ENCODE assay signal across 8 cellular contexts in genomic region chr1:114152211-114153050, GRCh38. TPM values are rescaled to one million over a fixed set of nuclear protein-coding genes. Genes with fewer than 3 reads are reported as not detected.
DNase-seq lines count a peak whose midpoint lies in the region; ATAC-seq, FAIRE-seq and TF ChIP-seq lines count a peak whose summit lies in the region.

No MANE protein-coding gene starts in this region.

- TF ChIP-seq CTCF in AG04450 (IDR thresholded peaks at IDR 0.05; ENCODE audit: low read depth, low read length) = no peak
- no peak for TF ChIP-seq CTCF in astrocyte (IDR thresholded peaks at IDR 0.05; ENCODE audit: insufficient read depth, low read depth, low read length)

- H3K4me1 ChIP-seq in astrocyte (ENCODE audit: insufficient read depth, low read length) = peaks cover 24% of the 10 kb centered on the region
- H3K4me1 ChIP-seq in iPS-18a (ENCODE audit: control insufficient read depth, low read depth, low read length) = peaks cover 13% of the 10 kb centered on the region

- H2AFZ ChIP-seq in astrocyte (ENCODE audit: low read depth, low read length) = peak overlapping the region; percentile 52

- CTCF ChIA-PET in AG04450 (lab: Charles Lee) (interaction anchor here (1.3 kb wide), 1 partner anchor 172 kb away, joined by 3 read pairs; no protein-coding TSS in a partner anchor), HEK293T (lab: Yijun Ruan, JAX) (interaction anchor here (0.6 to 1.5 kb wide), 3 partner anchors 12 to 173 kb away, joined by 3 to 12 read pairs (median 3); partner anchors contain the start of gene OLFML3)

- peak overlapping the region; percentile 83 for H3K4me2 ChIP-seq in astrocyte (ENCODE audit: low read length)

- H3K36me3 ChIP-seq in astrocyte (ENCODE audit: insufficient read depth, low read length) (no peaks in the 10 kb centered on the region), iPS-18a (ENCODE audit: control insufficient read depth, low read depth, low read length) (peaks cover 13% of the 10 kb centered on the region)

- ATAC-seq in GM19395 (IDR thresholded peaks at IDR 0.05; ENCODE audit: unreplicated experiment) = no peak
- ATAC-seq in GM21447 (IDR thresholded peaks at IDR 0.05; ENCODE audit: unreplicated experiment) = no peak

- H3K9me3 ChIP-seq in AG04450 (ENCODE audit: control insufficient read depth, insufficient read depth, low read length) (peaks cover 8% of the 10 kb centered on the region; the same call in 1 of the 2 replicates), astrocyte (ENCODE audit: insufficient read depth, low read depth, low read length) (no peaks in the 10 kb centered on the region), iPS-18a (ENCODE audit: control insufficient read depth, low read depth, low read length) (no peaks in the 10 kb centered on the region)

- H3K27me3 Mint-ChIP-seq in astrocyte (ENCODE audit: low read depth, unreplicated experiment) = peaks cover 71% of the 10 kb centered on the region

- peaks cover 5% of the 10 kb centered on the region for H3K9me3 Mint-ChIP-seq in astrocyte (ENCODE audit: unreplicated experiment)

- peak overlapping the region; percentile 22; the same call in 1 of the 2 replicates for H3K4me3 ChIP-seq in AG04450 (ENCODE audit: low read depth, low read length)
- peak overlapping the region; percentile 39 for H3K4me3 ChIP-seq in astrocyte (ENCODE audit: insufficient read depth, low read depth, low read length)
- peak overlapping the region; percentile 78 for H3K4me3 ChIP-seq in iPS-18a (ENCODE audit: low read length)

- DNase-seq in AG04450 (ENCODE audit: low read depth, low spot score) (no peak), HEK293T (ENCODE audit: extremely low spot score) (peak; percentile 76), astrocyte (ENCODE audit: low read depth) (peak; percentile 13), HT-29 (ENCODE audit: low spot score) (no peak)
- DNase-seq in stimulated activated CD8-positive, alpha-beta memory T cell treated with anti-CD3 and anti-CD28 coated beads, Interleukin-4, amount 100 ng/mL, for 48 hours = peak; percentile 29

- H3K27ac Mint-ChIP-seq in astrocyte (ENCODE audit: unreplicated experiment) = no peak overlapping the region

- no peak overlapping the region for H3K4me3 Mint-ChIP-seq in astrocyte (ENCODE audit: unreplicated experiment)

- H3K9ac ChIP-seq in astrocyte (ENCODE audit: low read length) = no peak overlapping the region
- peak overlapping the region; percentile 76 for H3K9ac ChIP-seq in iPS-18a (ENCODE audit: low read length)

- H3K27ac ChIP-seq in AG04450 (ENCODE audit: low read depth, low read length) (no peak overlapping the region), astrocyte (ENCODE audit: low read depth, low read length) (no peak overlapping the region), iPS-18a (ENCODE audit: low read length) (no peak overlapping the region)

- no peaks in the 10 kb centered on the region for H4K20me1 ChIP-seq in astrocyte (ENCODE audit: insufficient read depth, low read length)

- no peaks in the 10 kb centered on the region for H3K79me2 ChIP-seq in astrocyte (ENCODE audit: insufficient read depth, low read length)

- FAIRE-seq in astrocyte (lab: Jason Lieb, UNC) = no peak

- H3K27me3 ChIP-seq in AG04450 (ENCODE audit: control insufficient read depth, insufficient read depth, low read length) (peaks cover 79% of the 10 kb centered on the region), astrocyte (ENCODE audit: insufficient read depth, low read length) (peaks cover 79% of the 10 kb centered on the region), iPS-18a (ENCODE audit: control insufficient read depth, insufficient read depth, low read length) (peaks cover 28% of the 10 kb centered on the region)

- H3K36me3 Mint-ChIP-seq in astrocyte (ENCODE audit: low read depth, unreplicated experiment) = peaks cover 2% of the 10 kb centered on the region

- POLR2A ChIA-PET in AG04450 (lab: Yijun Ruan, JAX) (no interaction called here), HEK293T (lab: Yijun Ruan, JAX) (no interaction called here)

- H3K4me1 Mint-ChIP-seq in astrocyte (ENCODE audit: low read depth, unreplicated experiment) = peaks cover 7% of the 10 kb centered on the region

TF ChIP-seq in HEK293T, 16 proteins besides CTCF, POLR2A, EP300 and RAD21:
- no peak for TF ChIP-seq SUZ12 (IDR thresholded peaks at IDR 0.05)
- TF ChIP-seq NFRKB (IDR thresholded peaks at IDR 0.05) = no peak
- TF ChIP-seq L3MBTL2 (conservative IDR thresholded peaks at IDR 0.05) = no peak
- TF ChIP-seq ZNF384 (IDR thresholded peaks at IDR 0.05) = no peak
- no peak for TF ChIP-seq PKNOX1 (IDR thresholded peaks at IDR 0.05)
- no peak for TF ChIP-seq CTBP1 (IDR thresholded peaks at IDR 0.05; ENCODE audit: borderline replicate concordance)
- no peak for TF ChIP-seq HDGF (IDR thresholded peaks at IDR 0.05; ENCODE audit: borderline replicate concordance)
- TF ChIP-seq TARDBP (IDR thresholded peaks at IDR 0.05) = no peak
- TF ChIP-seq BHLHE40 (IDR thresholded peaks at IDR 0.05; ENCODE audit: borderline replicate concordance) = no peak
- no peak for TF ChIP-seq FOXA1 (IDR thresholded peaks at IDR 0.05)
- TF ChIP-seq SP1 (IDR thresholded peaks at IDR 0.05) = no peak
- TF ChIP-seq FOXM1 (IDR thresholded peaks at IDR 0.05; ENCODE audit: borderline replicate concordance) = no peak
- no peak for TF ChIP-seq FOXK2 (IDR thresholded peaks at IDR 0.05)
- no peak for TF ChIP-seq LEF1 (IDR thresholded peaks at IDR 0.05; ENCODE audit: borderline replicate concordance)
- TF ChIP-seq ELF4 (IDR thresholded peaks at IDR 0.05) = no peak
- no peak for TF ChIP-seq ARNT (IDR thresholded peaks at IDR 0.05)

RNA-seq across cellular contexts. Expression of gene SYT6, which starts 1.2 kb away (rescaled TPM):
- polyA plus RNA-seq in AG04450 (2011; rRNA removed) = not detected in 2 replicates
- not detected in 2 replicates for polyA minus RNA-seq in AG04450 (2011; rRNA and poly(A)+ RNA removed)
- 0.38 and 0.39 TPM in 2 replicates for total RNA-seq in astrocyte
- total RNA-seq in HT-29 (2014; rRNA removed; shearing (Covaris generic)) = not detected in 2 replicates

Comparison
In these comparisons a context has a peak if more than half of its experiments do, and no peak if none do; other contexts are left out.
1. DNase-seq: peak in HEK293T (single experiment), astrocyte (single experiment) and stimulated activated CD8-positive, alpha-beta memory T cell treated with anti-CD3 and anti-CD28 coated beads, Interleukin-4, amount 100 ng/mL, for 48 hours (single experiment); none in AG04450 (single experiment) and HT-29 (single experiment).
2. H3K4me3 ChIP-seq: peak in every context shown above with its lines; median percentile 78 in iPS-18a; 39 in astrocyte; 22 in AG04450.